9 cellular contexts compared by ENCODE assay signal in the genomic region with DNA sequence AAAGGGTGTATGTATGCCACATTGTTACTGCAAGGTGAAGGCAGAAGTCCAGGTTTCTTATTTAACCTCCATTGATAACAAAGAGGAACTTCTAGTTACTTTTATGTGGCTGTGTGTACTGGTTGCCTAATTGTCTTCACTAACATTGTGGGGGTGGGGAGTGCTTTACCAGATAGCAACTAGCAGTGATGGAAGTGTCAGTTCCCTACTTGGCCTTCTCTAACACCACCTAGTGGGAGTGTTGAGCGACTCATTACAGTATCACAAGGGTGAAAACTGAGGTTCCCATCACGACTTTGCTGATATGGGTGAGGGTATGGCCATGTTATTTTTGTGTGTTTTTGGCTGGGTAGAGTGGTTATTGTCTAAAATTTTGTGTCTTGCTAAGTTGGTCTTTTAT.
A peak's percentile ranks its signal among the peaks of the same experiment; 100 is the strongest.
DNase-seq lines count a peak whose midpoint lies in the region; ATAC-seq and TF ChIP-seq lines count a peak whose summit lies in the region.
"Had no signal": no experiment of that assay in that cellular context is flagged by ENCODE, and none has a peak within 500 bp of the region (broad histone marks: within the 10 kb centered on the region; RNA-seq: fewer than 3 reads in every experiment).

No MANE protein-coding gene starts in this region.

- H3K27me3 ChIP-seq in A673 (replicated peaks; ENCODE audit: insufficient read depth, low read depth, low read length, poor library complexity) (no peaks in the 10 kb centered on the region), iPS DF 6.9 (ENCODE audit: control insufficient read depth, insufficient read depth, low read length) (no peaks in the 10 kb centered on the region), testis (no peaks in the 10 kb centered on the region)

- peak; percentile 85 for DNase-seq in A673 (ENCODE audit: low spot score)
- peak; percentile 5 for DNase-seq in OCI-M2 (lab: John Stamatoyannopoulos, UW; ENCODE audit: unreplicated experiment)
- DNase-seq in iPS DF 6.9 (ENCODE audit: low read depth, low spot score): peak; percentile 52
- DNase-seq in posterior cingulate gyrus: no peak
- DNase-seq in testis: no peak
- DNase-seq in inferior parietal cortex (ENCODE audit: extremely low spot score): no peak
- DNase-seq: activated naive CD8-positive, alpha-beta T cell treated with anti-CD3 and anti-CD28 coated beads, Interleukin-2, amount 10 ng/mL, durations not matched to agents 7 days and 5 days had no signal

- no peak for TF ChIP-seq POLR2A in testis (IDR thresholded peaks at IDR 0.05)

- ATAC-seq in GM18909 (IDR thresholded peaks at IDR 0.05; ENCODE audit: poor library complexity, unreplicated experiment) (peak; percentile 97), HG03108 (IDR thresholded peaks at IDR 0.05; ENCODE audit: unreplicated experiment) (peak; percentile 85)

- H3K4me1 ChIP-seq in A673 (ENCODE audit: insufficient read depth, low read length, poor library complexity, severe bottlenecking) (peaks cover 7% of the 10 kb centered on the region), iPS DF 6.9 (ENCODE audit: control insufficient read depth, insufficient read depth, low read length) (no peaks in the 10 kb centered on the region; the same call in 1 of the 2 replicates), testis (no peaks in the 10 kb centered on the region)

- POLR2A ChIA-PET in A673 (lab: Charles Lee; ENCODE audit: low non-redundant PET): no interaction called here

- BruUV-seq in A673 (replicated peaks; lab: Mats Ljungman, UMichigan): no TSS peak

- H3K36me3 ChIP-seq in A673 (ENCODE audit: insufficient read depth, low read length, poor library complexity, severe bottlenecking) (no peaks in the 10 kb centered on the region), iPS DF 6.9 (ENCODE audit: control insufficient read depth, insufficient read depth, low read length) (no peaks in the 10 kb centered on the region), testis (ENCODE audit: low read depth, missing control alignments) (no peaks in the 10 kb centered on the region)

- no peak overlapping the region for H3K4me3 ChIP-seq in A673 (ENCODE audit: low read depth, low read length, poor library complexity, severe bottlenecking)
- H3K4me3 ChIP-seq in iPS DF 6.9 (ENCODE audit: low read length): no peak overlapping the region
- no peak overlapping the region for H3K4me3 ChIP-seq in testis

- no CpG with 5 or more reads among the region's 2 CpGs for WGBS in iPS DF 6.9 (ENCODE audit: insufficient coverage, insufficient read length)
- WGBS in testis, 2 donors: 66 to 67% methylated on average over 2 of the region's 2 CpGs

- H3K27ac ChIP-seq in A673 (ENCODE audit: low read depth, low read length, poor library complexity, severe bottlenecking): no peak overlapping the region
- H3K27ac ChIP-seq in iPS DF 6.9 (ENCODE audit: low read length): no peak overlapping the region
- H3K27ac ChIP-seq in testis: no peak overlapping the region

- CTCF ChIA-PET in A673 (lab: Charles Lee): no interaction called here

- H3K9me3 ChIP-seq in A673 (ENCODE audit: low read depth, low read length, poor library complexity, severe bottlenecking): no peaks in the 10 kb centered on the region
- H3K9me3 ChIP-seq in iPS DF 6.9 (ENCODE audit: control insufficient read depth, insufficient read depth, low read length): no peaks in the 10 kb centered on the region
- H3K9me3 ChIP-seq in testis: no peaks in the 10 kb centered on the region

- TF ChIP-seq CTCF in A673 (conservative IDR thresholded peaks at IDR 0.05; ENCODE audit: low read depth, low read length): peak; percentile 75
- no peak for TF ChIP-seq CTCF in testis (IDR thresholded peaks at IDR 0.05)

- intact Hi-C loops in A673 (cut with micrococcal nuclease; ENCODE audit: unreplicated experiment): loop anchor here (1.0 to 5.0 kb wide), 2 partner anchors 65 to 130 kb away; no protein-coding TSS in a partner anchor
- intact Hi-C loops in posterior cingulate gyrus (cut with DNase I): no loop called here
- intact Hi-C loops in testis (cut with DNase I; ENCODE audit: low total_unique reads): no loop called here

Comparison
In these comparisons a context has a peak if more than half of its experiments do, and no peak if none do; other contexts are left out.
1. DNase-seq: peak in A673 (single experiment), OCI-M2 (single experiment) and iPS DF 6.9 (single experiment); none in posterior cingulate gyrus (0 of 10), testis (single experiment) and inferior parietal cortex (single experiment).